ENCODE assay signal across 14 cellular contexts in genomic region chr1:112581530-112582192, GRCh38.
"Had no signal": no experiment of that assay in that cellular context is flagged by ENCODE, and none has a peak within 500 bp of the region (broad histone marks: within the 10 kb centered on the region; RNA-seq: fewer than 3 reads in every experiment).

No MANE protein-coding gene starts in this region.

- H3K4me1 Mint-ChIP-seq: activated CD4-positive, alpha-beta T cell treated with anti-CD3 and anti-CD28 coated beads, Interleukin-2, amount 10 ng/mL, durations not matched to agents 7 days and 5 days; activated naive CD4-positive, alpha-beta T cell treated with anti-CD3 and anti-CD28 coated beads, Interleukin-2, amount 50 U/mL, for 24 hours; neural progenitor cell had no signal

- H3K4me3 Mint-ChIP-seq: activated CD4-positive, alpha-beta T cell treated with anti-CD3 and anti-CD28 coated beads, Interleukin-2, amount 10 ng/mL, durations not matched to agents 7 days and 5 days; activated naive CD4-positive, alpha-beta T cell treated with anti-CD3 and anti-CD28 coated beads, Interleukin-2, amount 50 U/mL, for 24 hours; neural progenitor cell; T-helper 1 cell treated with Interleukin-12 subunit alpha and Interleukin-12 subunit beta and Interleukin-4 antibody, amounts not matched to agents 30 μg/mL and 1 μg/mL, for 36 hours had no signal

- H3K27me3 Mint-ChIP-seq: activated CD4-positive, alpha-beta T cell treated with anti-CD3 and anti-CD28 coated beads, Interleukin-2, amount 10 ng/mL, durations not matched to agents 7 days and 5 days; activated naive CD4-positive, alpha-beta T cell treated with anti-CD3 and anti-CD28 coated beads, Interleukin-2, amount 50 U/mL, for 24 hours had no signal

- H3K27ac ChIP-seq: body of pancreas, neural progenitor cell, parathyroid adenoma, stomach, tibial nerve had no signal

- H3K36me3 Mint-ChIP-seq: activated naive CD4-positive, alpha-beta T cell treated with anti-CD3 and anti-CD28 coated beads, Interleukin-2, amount 50 U/mL, for 24 hours had no signal

- H3K9me3 Mint-ChIP-seq: activated CD4-positive, alpha-beta T cell treated with anti-CD3 and anti-CD28 coated beads, Interleukin-2, amount 10 ng/mL, durations not matched to agents 7 days and 5 days; activated naive CD4-positive, alpha-beta T cell treated with anti-CD3 and anti-CD28 coated beads, Interleukin-2, amount 50 U/mL, for 24 hours; neural progenitor cell; T-helper 1 cell treated with Interleukin-12 subunit alpha and Interleukin-12 subunit beta and Interleukin-4 antibody, amounts not matched to agents 30 μg/mL and 1 μg/mL, for 36 hours had no signal

- DNase-seq: activated CD4-positive, alpha-beta T cell treated with anti-CD3 and anti-CD28 coated beads, Interleukin-2, amount 10 ng/mL, durations not matched to agents 7 days and 5 days; activated CD4-positive, CD25-positive, alpha-beta regulatory T cell; activated effector memory CD4-positive, alpha-beta T cell treated with Interleukin-2 at 50 U/mL for 16 hours; amniotic stem cell; body of pancreas; dermis blood vessel endothelial cell; esophagus squamous epithelium; stimulated activated CD4-positive, alpha-beta T cell treated with anti-CD3 and anti-CD28 coated beads, Interleukin-4, amount 100 ng/mL, for 1 hour; stomach had no signal

- H3K9me3 ChIP-seq: body of pancreas, esophagus squamous epithelium, stomach, tibial nerve had no signal

- H3K4me3 ChIP-seq: body of pancreas, esophagus squamous epithelium, neural progenitor cell, stomach, tibial nerve had no signal

- H3K27ac Mint-ChIP-seq: activated CD4-positive, alpha-beta T cell treated with anti-CD3 and anti-CD28 coated beads, Interleukin-2, amount 10 ng/mL, durations not matched to agents 7 days and 5 days; activated naive CD4-positive, alpha-beta T cell treated with anti-CD3 and anti-CD28 coated beads, Interleukin-2, amount 50 U/mL, for 24 hours; neural progenitor cell; T-helper 1 cell treated with Interleukin-12 subunit alpha and Interleukin-12 subunit beta and Interleukin-4 antibody, amounts not matched to agents 30 μg/mL and 1 μg/mL, for 36 hours had no signal

- H3K4me1 ChIP-seq: body of pancreas, esophagus squamous epithelium, neural progenitor cell, parathyroid adenoma, stomach, tibial nerve had no signal

- H3K27me3 ChIP-seq: body of pancreas, esophagus squamous epithelium, neural progenitor cell, stomach, tibial nerve had no signal

- ATAC-seq: body of pancreas had no signal
